ENCODE assay signal across 1 cellular context in genomic region chr19:19662344-19662743, GRCh38.
TF ChIP-seq lines count a peak whose summit lies in the region.

No MANE protein-coding gene starts in this region.

TF ChIP-seq in endothelial cell of umbilical vein, 7 proteins besides CTCF, POLR2A, EP300 and RAD21:
- TF ChIP-seq MYC (IDR thresholded peaks at IDR 0.05; ENCODE audit: low read depth, low read length) (no peak), FOS (IDR thresholded peaks at IDR 0.05; ENCODE audit: borderline replicate concordance, insufficient read depth, low read length) (no peak), EZH2 (IDR thresholded peaks at IDR 0.05; ENCODE audit: borderline replicate concordance, low read depth, low read length, severe bottlenecking) (no peak)
